Comparison of ENCODE assay signal across 22 cellular contexts in genomic region chr12:25876383-25877045, GRCh38.
"Had no signal": no experiment of that assay in that cellular context is flagged by ENCODE, and none has a peak within 500 bp of the region (broad histone marks: within the 10 kb centered on the region; RNA-seq: fewer than 3 reads in every experiment).

No MANE protein-coding gene starts in this region.

- H3K4me3 ChIP-seq: K562 had no signal

- FAIRE-seq: HepG2, K562 had no signal

- DNase-seq: Kasumi-1, MM.1S, NCI-H1092 treated with DMSO at 0.1 percent for 48 hours, NCI-H1436, NCI-H187, NCI-H2029, NCI-H2081 treated with DMSO at 0.1 percent for 48 hours, NCI-H2171, NCI-H345, NCI-H446 treated with DMSO at 0.1 percent for 48 hours, NCI-H510A treated with DMSO at 0.1 percent for 48 hours, NCI-H526, NCI-H748 treated with DMSO at 0.1 percent for 48 hours, PC-3, SHP77, SK-N-SH, SW 1271, T-cell had no signal

- H3K9ac ChIP-seq: KMS-11, SK-N-SH had no signal

- H3K9me3 ChIP-seq: SK-N-SH had no signal

- H3K27ac ChIP-seq: KMS-11, RWPE1 had no signal
